In the genomic region with DNA sequence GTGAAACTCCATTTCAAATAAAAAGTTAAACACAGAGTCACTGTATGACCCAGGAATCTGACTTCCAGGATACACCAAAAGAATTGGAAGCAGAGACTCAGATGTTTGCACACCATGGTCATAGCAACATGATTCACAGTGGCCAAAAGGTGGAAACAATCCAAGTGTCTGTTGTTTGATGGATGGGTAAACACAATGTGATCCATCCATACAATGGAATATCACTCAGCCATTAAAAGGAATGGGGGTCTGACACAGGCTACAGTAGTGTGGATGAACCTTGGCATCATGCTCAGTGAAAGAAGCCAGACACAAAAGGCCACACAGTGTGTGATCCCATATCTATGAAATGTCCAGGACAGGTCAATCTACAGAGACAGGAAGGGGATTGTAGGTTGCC, we compare ENCODE assay signal across 19 cellular contexts.
A peak's percentile ranks its signal among the peaks of the same experiment; 100 is the strongest.
DNase-seq lines count a peak whose midpoint lies in the region; ATAC-seq, FAIRE-seq and TF ChIP-seq lines count a peak whose summit lies in the region.
"Had no signal": no experiment of that assay in that cellular context is flagged by ENCODE, and none has a peak within 500 bp of the region (broad histone marks: within the 10 kb centered on the region; RNA-seq: fewer than 3 reads in every experiment).

No MANE protein-coding gene starts in this region.

- no peaks in the 10 kb centered on the region for H3K79me2 ChIP-seq in HepG2 (ENCODE audit: insufficient read depth, low read length)

- intact Hi-C loops in HepG2 (cut with micrococcal nuclease; ENCODE audit: unreplicated experiment) (no loop called here), upper lobe of right lung (cut with DNase I) (no loop called here)

- no peak overlapping the region for H3K9ac ChIP-seq in HepG2 (ENCODE audit: insufficient read depth, low read depth, low read length)

- H4K20me1 ChIP-seq in HepG2 (ENCODE audit: insufficient read depth, low read length) = no peaks in the 10 kb centered on the region

- H2AFZ ChIP-seq in HepG2 (ENCODE audit: low read length) = no peak overlapping the region

- H3K4me2 ChIP-seq in HepG2 (ENCODE audit: low read depth, low read length) = no peak overlapping the region

- H3K27ac ChIP-seq in HepG2 (ENCODE audit: extremely low read length, insufficient read depth, low read length) = no peak overlapping the region
- H3K27ac ChIP-seq in upper lobe of right lung = no peak overlapping the region
- H3K27ac ChIP-seq: gastroesophageal sphincter, tibial nerve had no signal

- no peaks in the 10 kb centered on the region for H3K9me3 Mint-ChIP-seq in stimulated activated naive CD8-positive, alpha-beta T cell treated with anti-CD3 and anti-CD28 coated beads, Interleukin-15, amount 100 ng/mL, for 72 hours
- no peaks in the 10 kb centered on the region for H3K9me3 Mint-ChIP-seq in endothelial cell (ENCODE audit: unreplicated experiment)
- H3K9me3 Mint-ChIP-seq: activated CD8-positive, alpha-beta T cell treated with anti-CD3 and anti-CD28 coated beads for 36 hours had no signal

- ATAC-seq in HepG2 (peak; percentile 64), upper lobe of right lung (no peak)
- no peak for ATAC-seq in stimulated activated naive CD8-positive, alpha-beta T cell treated with anti-CD3 and anti-CD28 coated beads, Interleukin-15, amount 100 ng/mL, for 72 hours
- ATAC-seq: activated CD8-positive, alpha-beta T cell treated with anti-CD3 and anti-CD28 coated beads for 36 hours; gastroesophageal sphincter; sciatic nerve had no signal

- TF ChIP-seq EP300 in HepG2 (IDR thresholded peaks at IDR 0.05; ENCODE audit: low read depth in 2 of 2, low read length in 2 of 2) (no peak), HepG2 (CRISPR knock-in tag; IDR thresholded peaks at IDR 0.05; ENCODE audit: borderline replicate concordance) (no peak)

- no peak overlapping the region for H3K27ac Mint-ChIP-seq in stimulated activated naive CD8-positive, alpha-beta T cell treated with anti-CD3 and anti-CD28 coated beads, Interleukin-15, amount 100 ng/mL, for 72 hours
- H3K27ac Mint-ChIP-seq in endothelial cell (ENCODE audit: unreplicated experiment) = no peak overlapping the region
- H3K27ac Mint-ChIP-seq: activated CD8-positive, alpha-beta T cell treated with anti-CD3 and anti-CD28 coated beads for 36 hours; B cell had no signal

- in situ Hi-C loops in HepG2 (cut with HindIII; ENCODE audit: extremely low pct_ligation_motif_present, low pct_unique_long_range_greater_than_20kb) = no loop called here

- BruUV-seq in HepG2 (replicated peaks; lab: Mats Ljungman, UMichigan) = no TSS peak

- FAIRE-seq in bronchial epithelial cell (lab: Jason Lieb, UNC) (peak; percentile 93), HepG2 (lab: Jason Lieb, UNC) (no peak)
- FAIRE-seq: H54, TTC549 had no signal

- POLR2A ChIA-PET in HepG2 (lab: Yijun Ruan, JAX) = no interaction called here

- no peak for TF ChIP-seq POLR2A in HepG2 (IDR thresholded peaks at IDR 0.05; ENCODE audit: insufficient read depth in 1 of 2, low read depth in 2 of 2, low read length in 2 of 2)

- DNase-seq in AG20443 (ENCODE audit: low spot score) = peak; percentile 62
- peak; percentile 94 for DNase-seq in M059J (ENCODE audit: low read depth)
- peak; percentile 65 for DNase-seq in bronchial epithelial cell (ENCODE audit: low read depth)
- peak; percentile 66 for DNase-seq in HepG2 (ENCODE audit: low spot score)
- no peak for DNase-seq in stimulated activated naive CD8-positive, alpha-beta T cell treated with anti-CD3 and anti-CD28 coated beads, Interleukin-15, amount 100 ng/mL, for 72 hours
- no peak for DNase-seq in endothelial cell (ENCODE audit: low spot score)
- DNase-seq in amygdala (lab: John Stamatoyannopoulos, UW) = no peak
- no peak for DNase-seq in upper lobe of right lung
- DNase-seq: activated CD8-positive, alpha-beta T cell treated with anti-CD3 and anti-CD28 coated beads for 36 hours; aorta; KBM-7; NCI-H1436 treated with DMSO at 0.1 percent for 48 hours; stimulated activated CD4-positive, alpha-beta T cell treated with anti-CD3 and anti-CD28 coated beads, Interleukin-2, amount 100 ng/mL, for 48 hours had no signal

- TF ChIP-seq CTCF in bronchial epithelial cell (IDR thresholded peaks at IDR 0.05; ENCODE audit: insufficient read depth, low read length, severe bottlenecking) (no peak), HepG2 (CRISPR knock-in tag; IDR thresholded peaks at IDR 0.05) (no peak), endothelial cell (IDR thresholded peaks at IDR 0.05; ENCODE audit: unreplicated experiment) (no peak), upper lobe of right lung (IDR thresholded peaks at IDR 0.05) (no peak)

- TF ChIP-seq RAD21 in HepG2 (CRISPR knock-in tag; IDR thresholded peaks at IDR 0.05) = no peak

- H3K27me3 ChIP-seq in bronchial epithelial cell (ENCODE audit: control insufficient read depth, insufficient read depth, low read length) (no peaks in the 10 kb centered on the region), HepG2 (ENCODE audit: control insufficient read depth in 1 of 2, insufficient read depth in 2 of 2, low read length in 2 of 2) (no peaks in the 10 kb centered on the region), upper lobe of right lung (no peaks in the 10 kb centered on the region)
- H3K27me3 ChIP-seq: gastroesophageal sphincter, tibial nerve had no signal

- peaks cover 27% of the 10 kb centered on the region for H3K4me1 ChIP-seq in HepG2 (ENCODE audit: insufficient read depth, low read length)
- H3K4me1 ChIP-seq in upper lobe of right lung = no peaks in the 10 kb centered on the region
- H3K4me1 ChIP-seq: gastroesophageal sphincter, tibial nerve had no signal

- no peaks in the 10 kb centered on the region for H3K36me3 Mint-ChIP-seq in endothelial cell (ENCODE audit: low read depth, unreplicated experiment)

- H3K4me3 ChIP-seq in bronchial epithelial cell (ENCODE audit: low read depth, low read length) = no peak overlapping the region
- no peak overlapping the region for H3K4me3 ChIP-seq in HepG2 (replicated peaks in 1 of 3; ENCODE audit: insufficient read depth in 1 of 3, low read depth in 2 of 3, low read length in 3 of 3)
- H3K4me3 ChIP-seq in upper lobe of right lung = no peak overlapping the region
- H3K4me3 ChIP-seq: gastroesophageal sphincter, tibial nerve had no signal

- no peaks in the 10 kb centered on the region for H3K36me3 ChIP-seq in bronchial epithelial cell (ENCODE audit: control insufficient read depth, insufficient read depth, low read length)
- H3K36me3 ChIP-seq in HepG2 (replicated peaks in 1 of 2; ENCODE audit: control insufficient read depth in 1 of 2, insufficient read depth in 2 of 2, low read length in 2 of 2) = no peaks in the 10 kb centered on the region
- no peaks in the 10 kb centered on the region for H3K36me3 ChIP-seq in upper lobe of right lung
- H3K36me3 ChIP-seq: gastroesophageal sphincter, tibial nerve had no signal

- H3K9me3 ChIP-seq in HepG2 (ENCODE audit: low read length) (no peaks in the 10 kb centered on the region), upper lobe of right lung (no peaks in the 10 kb centered on the region)

- peaks cover 5% of the 10 kb centered on the region for H3K27me3 Mint-ChIP-seq in stimulated activated naive CD8-positive, alpha-beta T cell treated with anti-CD3 and anti-CD28 coated beads, Interleukin-15, amount 100 ng/mL, for 72 hours
- peaks cover 3% of the 10 kb centered on the region for H3K27me3 Mint-ChIP-seq in endothelial cell (ENCODE audit: unreplicated experiment)
- H3K27me3 Mint-ChIP-seq: activated CD8-positive, alpha-beta T cell treated with anti-CD3 and anti-CD28 coated beads for 36 hours had no signal

- CTCF ChIA-PET in HepG2 (lab: Yijun Ruan, JAX; ENCODE audit: low intra/inter-chr PET ratio, low total read pairs) = no interaction called here

- H3K4me3 Mint-ChIP-seq in stimulated activated naive CD8-positive, alpha-beta T cell treated with anti-CD3 and anti-CD28 coated beads, Interleukin-15, amount 100 ng/mL, for 72 hours = no peak overlapping the region
- H3K4me3 Mint-ChIP-seq in endothelial cell (ENCODE audit: unreplicated experiment) = no peak overlapping the region
- H3K4me3 Mint-ChIP-seq: activated CD8-positive, alpha-beta T cell treated with anti-CD3 and anti-CD28 coated beads for 36 hours; B cell had no signal

- no peaks in the 10 kb centered on the region for H3K4me1 Mint-ChIP-seq in stimulated activated naive CD8-positive, alpha-beta T cell treated with anti-CD3 and anti-CD28 coated beads, Interleukin-15, amount 100 ng/mL, for 72 hours
- peaks cover 3% of the 10 kb centered on the region for H3K4me1 Mint-ChIP-seq in endothelial cell (ENCODE audit: unreplicated experiment)
- H3K4me1 Mint-ChIP-seq: B cell had no signal

TF ChIP-seq in HepG2, 621 proteins besides CTCF, POLR2A, EP300 and RAD21 (continues in another document):
- peak; percentile 29 for TF ChIP-seq FOSL2 (CRISPR knock-in tag; IDR thresholded peaks at IDR 0.05)
- TF ChIP-seq MED8 (CRISPR knock-in tag; IDR thresholded peaks at IDR 0.05; ENCODE audit: insufficient replicate concordance) = no peak
- peak; percentile 89 for TF ChIP-seq ZNF7 (CRISPR knock-in tag; IDR thresholded peaks at IDR 0.05)
- TF ChIP-seq FOXP1 (IDR thresholded peaks at IDR 0.05) = no peak
- peak; percentile 42; the same call in 1 of the 2 replicates for TF ChIP-seq FOXP1 (CRISPR knock-in tag; IDR thresholded peaks at IDR 0.05)
- no peak for TF ChIP-seq IRF1 (CRISPR knock-in tag; IDR thresholded peaks at IDR 0.05; ENCODE audit: low read depth)
- TF ChIP-seq SOX5 (CRISPR knock-in tag; IDR thresholded peaks at IDR 0.05; ENCODE audit: borderline replicate concordance) = peak; percentile 11; the same call in 1 of the 2 replicates
- TF ChIP-seq SOX13 (IDR thresholded peaks at IDR 0.05) = no peak
- TF ChIP-seq SOX13 (CRISPR knock-in tag; conservative IDR thresholded peaks at IDR 0.05 in 1 of 2, IDR thresholded peaks at IDR 0.05 in 1 of 2) = peak in 1 of 2 experiments; percentile 64; a peak in 2 of 4 replicates
- no peak for TF ChIP-seq MTERF4 (CRISPR knock-in tag; IDR thresholded peaks at IDR 0.05)
- TF ChIP-seq SMAD3 (CRISPR knock-in tag; IDR thresholded peaks at IDR 0.05) = no peak

Comparison
In these comparisons a context has a peak if more than half of its experiments do, and no peak if none do; other contexts are left out.
1. DNase-seq: peak in AG20443 (single experiment), M059J (single experiment), bronchial epithelial cell (single experiment) and HepG2 (single experiment); none in stimulated activated naive CD8-positive, alpha-beta T cell treated with anti-CD3 and anti-CD28 coated beads, Interleukin-15, amount 100 ng/mL, for 72 hours (0 of 2), endothelial cell (single experiment), amygdala (0 of 56) and upper lobe of right lung (single experiment).